In genomic region chr17:76845524-76845923, GRCh38 we compare ENCODE assay signal across 1 cellular context.
TF ChIP-seq lines count a peak whose summit lies in the region.

No MANE protein-coding gene starts in this region.

TF ChIP-seq in K562, 482 proteins besides CTCF, POLR2A, EP300 and RAD21 (continued from another document):
- TF ChIP-seq MNT (conservative IDR thresholded peaks at IDR 0.05), result peak in 1 of 2 experiments; percentile 53; a peak in 1 of 4 replicates
- TF ChIP-seq MYNN (IDR thresholded peaks at IDR 0.05), result peak; percentile 58; the same call in 1 of the 2 replicates
- TF ChIP-seq MYNN (CRISPR knock-in tag; IDR thresholded peaks at IDR 0.05), result no peak
- no peak for TF ChIP-seq MLX (CRISPR knock-in tag; conservative IDR thresholded peaks at IDR 0.05)
- TF ChIP-seq ZNF354B (CRISPR knock-in tag; IDR thresholded peaks at IDR 0.05), result no peak
- no peak for TF ChIP-seq MYC (IDR thresholded peaks at IDR 0.05; ENCODE audit: low read depth, low read length)
- TF ChIP-seq MYC (CRISPR knock-in tag; IDR thresholded peaks at IDR 0.05; ENCODE audit: borderline replicate concordance, low read depth), result no peak
- no peak for TF ChIP-seq TFE3 (CRISPR knock-in tag; IDR thresholded peaks at IDR 0.05)
- TF ChIP-seq E2F6 (IDR thresholded peaks at IDR 0.05; ENCODE audit: borderline replicate concordance in 1 of 2, extremely low read depth in 1 of 2, insufficient read depth in 1 of 2, insufficient read length in 1 of 2, low read depth in 1 of 2, low read length in 1 of 2, poor library complexity in 1 of 2, severe bottlenecking in 1 of 2), result peak in 1 of 2 experiments; percentile 29
- no peak for TF ChIP-seq ZNF124 (CRISPR knock-in tag; IDR thresholded peaks at IDR 0.05)
- peak; percentile 46; the same call in 1 of the 2 replicates for TF ChIP-seq TEAD4 (IDR thresholded peaks at IDR 0.05; ENCODE audit: low read length)
- TF ChIP-seq TEAD4 (CRISPR knock-in tag; IDR thresholded peaks at IDR 0.05; ENCODE audit: borderline replicate concordance), result no peak
- TF ChIP-seq NFIC (IDR thresholded peaks at IDR 0.05), result peak; percentile 80
- peak; percentile 87 for TF ChIP-seq DPF2 (IDR thresholded peaks at IDR 0.05)
- TF ChIP-seq PTBP1 (IDR thresholded peaks at IDR 0.05; ENCODE audit: low read depth, low read length), result no peak
- TF ChIP-seq ZHX1 (conservative IDR thresholded peaks at IDR 0.05; ENCODE audit: low read length), result no peak
- 0 out of 2 replicates have a peak, but pooled peaks have one; percentile 21 for TF ChIP-seq SMAD4 (CRISPR knock-in tag; conservative IDR thresholded peaks at IDR 0.05)
- TF ChIP-seq ZNF592 (IDR thresholded peaks at IDR 0.05), result peak; percentile 86
- peak; percentile 50; the same call in 1 of the 2 replicates for TF ChIP-seq ZKSCAN1 (IDR thresholded peaks at IDR 0.05; ENCODE audit: low read depth, low read length)
- TF ChIP-seq MTA3 (IDR thresholded peaks at IDR 0.05; ENCODE audit: borderline replicate concordance), result peak; percentile 92
- peak; percentile 35; the same call in 1 of the 2 replicates for TF ChIP-seq EP400 (IDR thresholded peaks at IDR 0.05)
- TF ChIP-seq POLR2B (IDR thresholded peaks at IDR 0.05; ENCODE audit: low read depth, partially characterized antibody), result no peak
